In genomic region chr10:32347363-32347735, GRCh38 we compare ENCODE assay signal across 8 cellular contexts. TPM values are rescaled to one million over a fixed set of nuclear protein-coding genes. Genes with fewer than 3 reads are reported as not detected.
A peak's percentile ranks its signal among the peaks of the same experiment; 100 is the strongest.
DNase-seq lines count a peak whose midpoint lies in the region; ATAC-seq, FAIRE-seq and TF ChIP-seq lines count a peak whose summit lies in the region.

No MANE protein-coding gene starts in this region.

- peak; percentile 26 for DNase-seq in GM12892 (ENCODE audit: insufficient read length)
- no peak for DNase-seq in H7
- DNase-seq in epithelial cell of esophagus (ENCODE audit: low read depth) = no peak
- DNase-seq in omental fat pad (ENCODE audit: low spot score) = no peak
- no peak for DNase-seq in NCI-H187 treated with DMSO at 0.1 percent for 48 hours (lab: John Stamatoyannopoulos, UW)
- no peak for DNase-seq in NCI-H1092 (lab: John Stamatoyannopoulos, UW)
- no peak for DNase-seq in T-helper 9 cell

- H3K9ac ChIP-seq in OCI-LY1 (ENCODE audit: low read length) = peak overlapping the region; percentile 100

- H3K4me1 ChIP-seq in OCI-LY1 (ENCODE audit: insufficient read depth, low read length, severe bottlenecking) = peaks cover 65% of the 10 kb centered on the region

- H3K4me2 ChIP-seq in OCI-LY1 (ENCODE audit: low read length) = peak overlapping the region; percentile 74

- H3F3A ChIP-seq in OCI-LY1 (ENCODE audit: insufficient read depth, low read length) = 0 out of 2 replicates have a peak, but pooled peaks cover 3% of the 10 kb centered on the region

- TF ChIP-seq CTCF in OCI-LY1 (IDR thresholded peaks at IDR 0.05; ENCODE audit: low read length) = no peak; the same call in 1 of the 2 replicates
- no peak for TF ChIP-seq CTCF in epithelial cell of esophagus (IDR thresholded peaks at IDR 0.05; ENCODE audit: insufficient read depth, low read depth, low read length, missing control alignments)
- TF ChIP-seq CTCF in omental fat pad (IDR thresholded peaks at IDR 0.05) = no peak

- no peaks in the 10 kb centered on the region for H3K9me2 ChIP-seq in OCI-LY1 (ENCODE audit: low read depth, low read length)

- no peaks in the 10 kb centered on the region for H4K20me1 ChIP-seq in OCI-LY1 (ENCODE audit: insufficient read depth, low read length)

- peak; percentile 3 for ATAC-seq in omental fat pad (ENCODE audit: low FRiP score)

- no peaks in the 10 kb centered on the region for H3K36me3 ChIP-seq in H7 (replicated peaks; ENCODE audit: control insufficient read depth, insufficient read depth, low read length)
- peaks cover 29% of the 10 kb centered on the region for H3K36me3 ChIP-seq in OCI-LY1 (ENCODE audit: insufficient read depth, low read length)

- no peak for FAIRE-seq in GM12892 (lab: Jason Lieb, UNC)

- H3K4me3 ChIP-seq in H7 (ENCODE audit: insufficient read depth, low read depth, low read length) = peak overlapping the region; percentile 96
- H3K4me3 ChIP-seq in OCI-LY1 (ENCODE audit: low read depth, low read length, poor library complexity, severe bottlenecking) = peak overlapping the region; percentile 92
- H3K4me3 ChIP-seq in epithelial cell of esophagus (ENCODE audit: low read length) = peak overlapping the region; percentile 94

- H3K27ac ChIP-seq in OCI-LY1 (ENCODE audit: low read depth, low read length, poor library complexity, severe bottlenecking) = peak overlapping the region; percentile 49

- H2AFZ ChIP-seq in OCI-LY1 (ENCODE audit: low read length) = no peak overlapping the region

- H3K79me2 ChIP-seq in OCI-LY1 (ENCODE audit: insufficient read depth, low read length) = peaks cover 37% of the 10 kb centered on the region

- no peak for TF ChIP-seq POLR2A in GM12892 (IDR thresholded peaks at IDR 0.05; ENCODE audit: low read depth, low read length)

- H3K27me3 ChIP-seq in H7 (ENCODE audit: control insufficient read depth, insufficient read depth, low read length) (no peaks in the 10 kb centered on the region), OCI-LY1 (ENCODE audit: insufficient read depth, low read length) (no peaks in the 10 kb centered on the region)

- no peaks in the 10 kb centered on the region for H3K9me3 ChIP-seq in OCI-LY1 (ENCODE audit: low read length)

RNA-seq across cellular contexts. Expression of gene EPC1, which starts 0.4 kb away (rescaled TPM):
- 19.4 TPM for polyA plus RNA-seq in GM12892 (2012; ENCODE audit: missing spikeins)
- 9.2 and 17.5 TPM in 2 replicates for total RNA-seq in H7 (2014; rRNA removed; shearing (Covaris generic))
- total RNA-seq in omental fat pad = 10 to 100 TPM; 30.5 to 68.7 (median 34.5) TPM
